8 cellular contexts compared by ENCODE assay signal in genomic region chr10:50991496-50992355, GRCh38.
DNase-seq lines count a peak whose midpoint lies in the region; ATAC-seq and TF ChIP-seq lines count a peak whose summit lies in the region.
"Had no signal": no experiment of that assay in that cellular context is flagged by ENCODE, and none has a peak within 500 bp of the region (broad histone marks: within the 10 kb centered on the region; RNA-seq: fewer than 3 reads in every experiment).

No MANE protein-coding gene starts in this region.

- H3K4me1 Mint-ChIP-seq in stimulated activated naive CD8-positive, alpha-beta T cell treated with anti-CD3 and anti-CD28 coated beads, Interleukin-15, amount 100 ng/mL, for 72 hours, result peaks cover 5% of the 10 kb centered on the region

- no peaks in the 10 kb centered on the region for H3K36me3 ChIP-seq in brain microvascular endothelial cell (replicated peaks)

- peaks cover 49% of the 10 kb centered on the region for H3K27me3 Mint-ChIP-seq in stimulated activated naive CD8-positive, alpha-beta T cell treated with anti-CD3 and anti-CD28 coated beads, Interleukin-15, amount 100 ng/mL, for 72 hours

- in situ Hi-C loops in brain microvascular endothelial cell (cut with HindIII; ENCODE audit: low pct_ligation_motif_present, low sequenced_read_pairs), result no loop called here

- peak; percentile 42 for ATAC-seq in stimulated activated naive CD8-positive, alpha-beta T cell treated with anti-CD3 and anti-CD28 coated beads, Interleukin-15, amount 100 ng/mL, for 72 hours

- TF ChIP-seq RAD21 in Ishikawa (IDR thresholded peaks at IDR 0.05; ENCODE audit: low read depth), result no peak

- H3K4me3 ChIP-seq in brain microvascular endothelial cell (ENCODE audit: low read depth, low read length), result peak overlapping the region; percentile 80

- peak; percentile 59 for DNase-seq in brain microvascular endothelial cell
- DNase-seq in islet precursor cell, result peak; percentile 72
- no peak for DNase-seq in stimulated activated naive CD8-positive, alpha-beta T cell treated with anti-CD3 and anti-CD28 coated beads, Interleukin-15, amount 100 ng/mL, for 72 hours
- no peak for DNase-seq in germinal center (ENCODE audit: low spot score)
- no peak for DNase-seq in NCI-H526 treated with DMSO at 0.1 percent for 48 hours (lab: John Stamatoyannopoulos, UW)
- DNase-seq in activated gamma-delta T cell (lab: John Stamatoyannopoulos, UW), result no peak

- no peak for TF ChIP-seq CTCF in brain microvascular endothelial cell (IDR thresholded peaks at IDR 0.05; ENCODE audit: low read depth, low read length, missing control alignments)

- H3K27ac Mint-ChIP-seq in stimulated activated naive CD8-positive, alpha-beta T cell treated with anti-CD3 and anti-CD28 coated beads, Interleukin-15, amount 100 ng/mL, for 72 hours, result no peak overlapping the region
- H3K27ac Mint-ChIP-seq: T-helper 1 cell treated with Interleukin-12 subunit alpha and Interleukin-12 subunit beta and Interleukin-4 antibody, amounts not matched to agents 30 μg/mL and 1 μg/mL, for 36 hours had no signal

- peak overlapping the region; percentile 79 for H3K27ac ChIP-seq in brain microvascular endothelial cell

- no peaks in the 10 kb centered on the region for H3K9me3 Mint-ChIP-seq in stimulated activated naive CD8-positive, alpha-beta T cell treated with anti-CD3 and anti-CD28 coated beads, Interleukin-15, amount 100 ng/mL, for 72 hours
- H3K9me3 Mint-ChIP-seq: T-helper 1 cell treated with Interleukin-12 subunit alpha and Interleukin-12 subunit beta and Interleukin-4 antibody, amounts not matched to agents 30 μg/mL and 1 μg/mL, for 36 hours had no signal

- peak overlapping the region; percentile 77 to 78 for H3K4me3 Mint-ChIP-seq in stimulated activated naive CD8-positive, alpha-beta T cell treated with anti-CD3 and anti-CD28 coated beads, Interleukin-15, amount 100 ng/mL, for 72 hours

- TF ChIP-seq EP300 in Ishikawa (IDR thresholded peaks at IDR 0.05; ENCODE audit: borderline replicate concordance), result no peak

- no peaks in the 10 kb centered on the region for H3K27me3 ChIP-seq in brain microvascular endothelial cell (replicated peaks)

TF ChIP-seq in Ishikawa, 13 proteins besides CTCF, POLR2A, EP300 and RAD21:
- TF ChIP-seq CEBPB (IDR thresholded peaks at IDR 0.05), result no peak
- peak; percentile 7; the same call in 1 of the 2 replicates for TF ChIP-seq ZBTB7A (IDR thresholded peaks at IDR 0.05; ENCODE audit: low read depth)
- no peak for TF ChIP-seq YY1 (IDR thresholded peaks at IDR 0.05; ENCODE audit: low read depth)
- no peak for TF ChIP-seq TEAD4 (IDR thresholded peaks at IDR 0.05)
- TF ChIP-seq EGR1 (IDR thresholded peaks at IDR 0.05), result no peak
- peak; percentile 28; the same call in 1 of the 2 replicates for TF ChIP-seq MAX (IDR thresholded peaks at IDR 0.05)
- TF ChIP-seq USF1 (IDR thresholded peaks at IDR 0.05), result peak; percentile 57; the same call in 1 of the 2 replicates
- TF ChIP-seq FOXM1 (IDR thresholded peaks at IDR 0.05; ENCODE audit: borderline replicate concordance, low read depth), result no peak

Comparison
In these comparisons a context has a peak if more than half of its experiments do, and no peak if none do; other contexts are left out.
1. DNase-seq: peak in brain microvascular endothelial cell (single experiment) and islet precursor cell (single experiment); none in stimulated activated naive CD8-positive, alpha-beta T cell treated with anti-CD3 and anti-CD28 coated beads, Interleukin-15, amount 100 ng/mL, for 72 hours (0 of 2), germinal center (single experiment), NCI-H526 treated with DMSO at 0.1 percent for 48 hours (single experiment) and activated gamma-delta T cell (single experiment).